Comparison of ENCODE assay signal across 8 cellular contexts in genomic region chr6:43723737-43724295, GRCh38. TPM values are rescaled to one million over a fixed set of nuclear protein-coding genes. Genes with fewer than 3 reads are reported as not detected.
A peak's percentile ranks its signal among the peaks of the same experiment; 100 is the strongest.
DNase-seq lines count a peak whose midpoint lies in the region; ATAC-seq lines count a peak whose summit lies in the region.

No MANE protein-coding gene starts in this region.

- intact Hi-C loops in activated CD4-positive, alpha-beta T cell treated with anti-CD3 and anti-CD28 coated beads, Interleukin-2, amount 10 ng/mL, durations not matched to agents 24 days and 14 days (cut with micrococcal nuclease), result loop anchor here (1.0 to 2.0 kb wide), 5 partner anchors 15 to 355 kb away; no protein-coding TSS in a partner anchor

- DNase-seq in NCI-H524 (lab: John Stamatoyannopoulos, UW), result peak; percentile 40 to 71
- DNase-seq in NCI-H524 treated with DMSO at 0.1 percent for 48 hours (lab: John Stamatoyannopoulos, UW), result no peak
- peak; percentile 10 for DNase-seq in NCI-H2196 treated with DMSO at 0.1 percent for 48 hours (lab: John Stamatoyannopoulos, UW; ENCODE audit: unreplicated experiment)
- DNase-seq in activated CD4-positive, alpha-beta T cell treated with anti-CD3 and anti-CD28 coated beads, Interleukin-2, amount 10 ng/mL, durations not matched to agents 24 days and 14 days, result peak; percentile 89
- peak; percentile 82 for DNase-seq in ecto neural progenitor cell (ENCODE audit: low spot score)
- DNase-seq in memory B cell (ENCODE audit: low spot score in 2 of 2), result peak; percentile 64 to 66
- peak; percentile 46 for DNase-seq in stimulated activated naive B cell treated with anti-CD40 and anti-IgM and Interleukin-4, amounts not matched to agents 10 μg/mL and 1 μg/mL and 100 μg/mL, for 72 hours

- peak; percentile 71 for ATAC-seq in HG02943 (IDR thresholded peaks at IDR 0.05; ENCODE audit: low read depth, unreplicated experiment)
- peak; percentile 61 for ATAC-seq in memory B cell (ENCODE audit: low read depth)
- peak; percentile 74 to 79 for ATAC-seq in stimulated activated naive B cell treated with anti-CD40 and anti-IgM and Interleukin-4, amounts not matched to agents 10 μg/mL and 1 μg/mL and 100 μg/mL, for 72 hours (replicated peaks)

- H3K36me3 Mint-ChIP-seq in activated CD4-positive, alpha-beta T cell treated with anti-CD3 and anti-CD28 coated beads, Interleukin-2, amount 10 ng/mL, durations not matched to agents 24 days and 14 days (ENCODE audit: low read depth), result no peaks in the 10 kb centered on the region
- H3K36me3 Mint-ChIP-seq in memory B cell, result no peaks in the 10 kb centered on the region
- H3K36me3 Mint-ChIP-seq in stimulated activated naive B cell treated with anti-CD40 and anti-IgM and Interleukin-4, amounts not matched to agents 10 μg/mL and 1 μg/mL and 100 μg/mL, for 72 hours, result no peaks in the 10 kb centered on the region

- H3K4me1 Mint-ChIP-seq in activated CD4-positive, alpha-beta T cell treated with anti-CD3 and anti-CD28 coated beads, Interleukin-2, amount 10 ng/mL, durations not matched to agents 24 days and 14 days, result peaks cover 22% of the 10 kb centered on the region
- H3K4me1 Mint-ChIP-seq in memory B cell, result peaks cover 18% of the 10 kb centered on the region
- peaks cover 20 to 25% of the 10 kb centered on the region in 2 donors for H3K4me1 Mint-ChIP-seq in stimulated activated naive B cell treated with anti-CD40 and anti-IgM and Interleukin-4, amounts not matched to agents 10 μg/mL and 1 μg/mL and 100 μg/mL, for 72 hours

- no peaks in the 10 kb centered on the region for H3K9me3 Mint-ChIP-seq in activated CD4-positive, alpha-beta T cell treated with anti-CD3 and anti-CD28 coated beads, Interleukin-2, amount 10 ng/mL, durations not matched to agents 24 days and 14 days
- H3K9me3 Mint-ChIP-seq in memory B cell, result no peaks in the 10 kb centered on the region
- no peaks in the 10 kb centered on the region for H3K9me3 Mint-ChIP-seq in stimulated activated naive B cell treated with anti-CD40 and anti-IgM and Interleukin-4, amounts not matched to agents 10 μg/mL and 1 μg/mL and 100 μg/mL, for 72 hours

- no peak overlapping the region for H3K27ac Mint-ChIP-seq in activated CD4-positive, alpha-beta T cell treated with anti-CD3 and anti-CD28 coated beads, Interleukin-2, amount 10 ng/mL, durations not matched to agents 24 days and 14 days
- H3K27ac Mint-ChIP-seq in memory B cell, result peak overlapping the region; percentile 82
- peak overlapping the region; percentile 52 for H3K27ac Mint-ChIP-seq in stimulated activated naive B cell treated with anti-CD40 and anti-IgM and Interleukin-4, amounts not matched to agents 10 μg/mL and 1 μg/mL and 100 μg/mL, for 72 hours

- peaks cover 5% of the 10 kb centered on the region for H3K27me3 Mint-ChIP-seq in activated CD4-positive, alpha-beta T cell treated with anti-CD3 and anti-CD28 coated beads, Interleukin-2, amount 10 ng/mL, durations not matched to agents 24 days and 14 days
- H3K27me3 Mint-ChIP-seq in memory B cell, result no peaks in the 10 kb centered on the region
- peaks cover 21 to 28% of the 10 kb centered on the region in 2 donors for H3K27me3 Mint-ChIP-seq in stimulated activated naive B cell treated with anti-CD40 and anti-IgM and Interleukin-4, amounts not matched to agents 10 μg/mL and 1 μg/mL and 100 μg/mL, for 72 hours

- H3K4me3 Mint-ChIP-seq in activated CD4-positive, alpha-beta T cell treated with anti-CD3 and anti-CD28 coated beads, Interleukin-2, amount 10 ng/mL, durations not matched to agents 24 days and 14 days, result no peak overlapping the region
- H3K4me3 Mint-ChIP-seq in memory B cell, result no peak overlapping the region
- no peak overlapping the region for H3K4me3 Mint-ChIP-seq in stimulated activated naive B cell treated with anti-CD40 and anti-IgM and Interleukin-4, amounts not matched to agents 10 μg/mL and 1 μg/mL and 100 μg/mL, for 72 hours

RNA-seq across cellular contexts. Expression of gene MRPS18A, which starts 36.2 kb away (rescaled TPM):
- total RNA-seq in activated CD4-positive, alpha-beta T cell treated with anti-CD3 and anti-CD28 coated beads, Interleukin-2, amount 10 ng/mL, durations not matched to agents 24 days and 14 days, result 47.4 and 50.1 TPM in 2 replicates

RNA-seq across cellular contexts. Expression of gene VEGFA, which starts 46.2 kb away (rescaled TPM):
- total RNA-seq in activated CD4-positive, alpha-beta T cell treated with anti-CD3 and anti-CD28 coated beads, Interleukin-2, amount 10 ng/mL, durations not matched to agents 24 days and 14 days, result 62.9 and 64.6 TPM in 2 replicates
